ENCODE assay signal across 7 cellular contexts in the genomic region with DNA sequence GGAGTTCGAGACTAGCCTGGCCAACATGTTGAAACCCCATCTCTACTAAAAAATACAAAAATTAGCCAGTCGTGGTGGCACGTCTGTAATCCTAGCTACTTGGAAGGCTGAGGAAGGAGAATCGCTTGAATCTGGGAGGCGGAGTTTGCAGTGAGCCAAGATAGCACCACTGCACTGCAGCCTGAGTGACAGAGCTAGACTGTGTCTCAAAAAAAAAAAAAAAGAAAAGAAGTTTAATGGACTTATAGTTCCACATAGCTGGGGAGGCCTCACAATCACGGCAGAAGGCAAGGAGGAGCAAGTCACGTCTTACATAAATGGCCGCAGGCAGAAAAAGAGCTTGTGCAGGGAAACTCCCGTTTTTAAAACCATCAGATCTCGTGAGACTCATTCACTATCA. TPM values are rescaled to one million over a fixed set of nuclear protein-coding genes. Genes with fewer than 3 reads are reported as not detected.
DNase-seq lines count a peak whose midpoint lies in the region; ATAC-seq, FAIRE-seq and TF ChIP-seq lines count a peak whose summit lies in the region.
"Not testable (repeated sequence)": the region's sequence is repeated elsewhere in the genome, so short reads cannot be mapped to it uniquely, and the experiment has no call there.

No MANE protein-coding gene starts in this region.

- peaks cover 16% of the 10 kb centered on the region for H3K27me3 ChIP-seq in BLaER1
- not testable (repeated sequence) for H3K27me3 ChIP-seq in OCI-LY3 (ENCODE audit: low read depth, low read length); SU-DHL-6 (ENCODE audit: low read length); GM12878 (replicated peaks in 1 of 2; ENCODE audit: control insufficient read depth in 2 of 2, insufficient read depth in 2 of 2, low read length in 1 of 2)

- not testable (repeated sequence) for TF ChIP-seq RAD21 in GM12878 (IDR thresholded peaks at IDR 0.05; ENCODE audit: insufficient read depth, low read depth, low read length)

- POLR2A ChIA-PET in HEK293T (lab: Yijun Ruan, JAX) = not testable (repeated sequence)
- POLR2A ChIA-PET in GM12878 (lab: Charles Lee) = interaction anchor here (0.7 to 7.4 kb wide), 4 partner anchors 12 to 47 kb away, joined by 3 to 46 read pairs (median 3); no protein-coding TSS in a partner anchor

- TF ChIP-seq CTCF in OCI-LY3 (IDR thresholded peaks at IDR 0.05; ENCODE audit: low read depth, low read length); SU-DHL-6 (IDR thresholded peaks at IDR 0.05; ENCODE audit: insufficient read depth, low read length, poor library complexity, severe bottlenecking); GM12878 (IDR thresholded peaks at IDR 0.05 in 2 of 3, conservative IDR thresholded peaks at IDR 0.05 in 1 of 3; ENCODE audit: control insufficient read depth in 2 of 3, extremely low read depth in 1 of 3, insufficient read depth in 1 of 3, low read depth in 3 of 3, low read length in 3 of 3); neural crest cell (conservative IDR thresholded peaks at IDR 0.05): not testable (repeated sequence)

- SMC1A ChIA-PET in GM12878 (lab: Charles Lee; ENCODE audit: uncharacterized antibody, unreplicated experiment) = interaction anchor here (0.9 to 3.5 kb wide), 4 partner anchors 8 to 77 kb away, joined by 5 to 40 read pairs (median 6); no protein-coding TSS in a partner anchor

- not testable (repeated sequence) for H3K36me3 ChIP-seq in BLaER1; OCI-LY3 (replicated peaks; ENCODE audit: low read depth, low read length); SU-DHL-6 (ENCODE audit: low read length); GM12878 (ENCODE audit: control insufficient read depth in 2 of 2, insufficient read depth in 2 of 2, low read length in 1 of 2)

- H3K4me2 ChIP-seq in BLaER1 (peak overlapping the region; percentile 99), SU-DHL-6 (ENCODE audit: low read depth, low read length, poor library complexity, severe bottlenecking) (peak overlapping the region; percentile 52)
- not testable (repeated sequence) for H3K4me2 ChIP-seq in OCI-LY3 (ENCODE audit: low read length); GM12878 (ENCODE audit: control insufficient read depth, insufficient read depth)

- not testable (repeated sequence) for H3K27ac ChIP-seq in BLaER1
- H3K27ac ChIP-seq in OCI-LY3 (ENCODE audit: low read length) = peak overlapping the region; percentile 48; the same call in 1 of the 2 replicates
- peak overlapping the region; percentile 68; the same call in 1 of the 2 replicates for H3K27ac ChIP-seq in SU-DHL-6 (ENCODE audit: low read depth, low read length)
- peak overlapping the region; percentile 65 for H3K27ac ChIP-seq in GM12878 (ENCODE audit: control insufficient read depth, insufficient read depth)

- peaks cover 59% of the 10 kb centered on the region for H3K4me1 Mint-ChIP-seq in memory B cell
- H3K4me1 Mint-ChIP-seq in neural crest cell = peaks cover 46% of the 10 kb centered on the region

- H3K79me2 ChIP-seq in OCI-LY3 (ENCODE audit: low read length) = peaks cover 11% of the 10 kb centered on the region; the same call in 1 of the 2 replicates
- not testable (repeated sequence) for H3K79me2 ChIP-seq in SU-DHL-6 (ENCODE audit: insufficient read depth, low read length); GM12878 (ENCODE audit: control insufficient read depth, insufficient read depth, low read length)

- in situ Hi-C loops in GM12878 (cut with MboI) = not testable (repeated sequence)

- intact Hi-C loops in GM12878 (cut with micrococcal nuclease; ENCODE audit: unreplicated experiment) = not testable (repeated sequence)

- not testable (repeated sequence) for TF ChIP-seq EP300 in GM12878 (IDR thresholded peaks at IDR 0.05; ENCODE audit: borderline replicate concordance in 1 of 2, control insufficient read depth in 1 of 2, low read depth in 2 of 2, low read length in 2 of 2)

- not testable (repeated sequence) for H3K9me2 ChIP-seq in SU-DHL-6 (replicated peaks; ENCODE audit: insufficient read depth, low read length)

- not testable (repeated sequence) for H3K9me3 ChIP-seq in BLaER1; OCI-LY3 (ENCODE audit: insufficient read depth, low read length); SU-DHL-6 (ENCODE audit: insufficient read depth, low read length); GM12878 (replicated peaks; ENCODE audit: control insufficient read depth, insufficient read depth, low read length)

- DNase-seq in HEK293T (ENCODE audit: extremely low spot score); GM12878 (ENCODE audit: low read depth, low spot score); memory B cell (ENCODE audit: low spot score in 2 of 2); neural crest cell (ENCODE audit: low read depth, low spot score): not testable (repeated sequence)

- WGBS in GM12878 (ENCODE audit: insufficient coverage, insufficient replicate concordance, low lambda C conversion rate, missing lambda C conversion rate) = 52% methylated on average over 10 of the region's 10 CpGs

- H3K9me3 Mint-ChIP-seq in memory B cell, neural crest cell: not testable (repeated sequence)

- not testable (repeated sequence) for H3K36me3 Mint-ChIP-seq in memory B cell; neural crest cell (ENCODE audit: low read depth)

- BruUV-seq in GM12878 (replicated peaks; lab: Mats Ljungman, UMichigan) = not testable (repeated sequence)

- not testable (repeated sequence) for H4K20me1 ChIP-seq in BLaER1; OCI-LY3 (ENCODE audit: insufficient read depth, low read length); SU-DHL-6 (ENCODE audit: low read depth, low read length); GM12878 (ENCODE audit: control insufficient read depth, insufficient read depth)

- H3K4me3 Mint-ChIP-seq in memory B cell (peak overlapping the region; percentile 50), neural crest cell (peak overlapping the region; percentile 63)

- FAIRE-seq in GM12878 (lab: Jason Lieb, UNC) = not testable (repeated sequence)

- H3F3A ChIP-seq in SU-DHL-6 (ENCODE audit: insufficient read depth) = peaks cover 15% of the 10 kb centered on the region

- H3K27me3 Mint-ChIP-seq in memory B cell = not testable (repeated sequence)
- H3K27me3 Mint-ChIP-seq in neural crest cell (ENCODE audit: low read depth) = peaks cover 44% of the 10 kb centered on the region

- peak overlapping the region; percentile 71 for H3K27ac Mint-ChIP-seq in memory B cell
- H3K27ac Mint-ChIP-seq in neural crest cell (ENCODE audit: unreplicated experiment) = not testable (repeated sequence)

- not testable (repeated sequence) for H3K4me3 ChIP-seq in BLaER1; OCI-LY3 (ENCODE audit: low read length); SU-DHL-6 (ENCODE audit: insufficient read depth, low read length, poor library complexity, severe bottlenecking); GM12878

- H2AFZ ChIP-seq in OCI-LY3 (ENCODE audit: low read depth, low read length); GM12878 (ENCODE audit: control insufficient read depth, low read depth, low read length): not testable (repeated sequence)
- H2AFZ ChIP-seq in SU-DHL-6 (ENCODE audit: low read depth, low read length, severe bottlenecking) = peak overlapping the region; percentile 5

- not testable (repeated sequence) for ATAC-seq in GM12878; memory B cell (ENCODE audit: low read depth)

- RAD21 ChIA-PET in GM12878 (lab: Charles Lee; ENCODE audit: unreplicated experiment) = interaction anchor here (0.7 to 3.1 kb wide), 6 partner anchors 9 to 444 kb away, joined by 3 to 25 read pairs (median 4); no protein-coding TSS in a partner anchor

- H3K4me1 ChIP-seq in BLaER1 (peaks cover 76% of the 10 kb centered on the region), OCI-LY3 (ENCODE audit: low read length) (peaks cover 62% of the 10 kb centered on the region), GM12878 (ENCODE audit: control insufficient read depth, insufficient read depth, low read length) (peaks cover 65% of the 10 kb centered on the region)

- H3K9ac ChIP-seq in BLaER1; OCI-LY3 (ENCODE audit: low read length); SU-DHL-6 (ENCODE audit: low read length); GM12878 (ENCODE audit: control insufficient read depth, insufficient read depth, low read length): not testable (repeated sequence)

- CTCF ChIA-PET in HEK293T (lab: Yijun Ruan, JAX) = not testable (repeated sequence)
- CTCF ChIA-PET in GM12878 (lab: Yijun Ruan, JAX) = interaction anchor here (0.8 to 3.1 kb wide), 8 partner anchors 9 to 312 kb away, joined by 3 to 25 read pairs (median 8); no protein-coding TSS in a partner anchor

- not testable (repeated sequence) for TF ChIP-seq POLR2A in GM12878 (IDR thresholded peaks at IDR 0.05; ENCODE audit: low read depth, low read length)

RNA-seq across cellular contexts. Expression of gene ALDH2, which starts 3.2 kb away (rescaled TPM):
- 1.4 and 2.4 TPM in 2 replicates for total RNA-seq in GM12878 (2013; cell fraction: nucleolus; rRNA removed)
- total RNA-seq in GM12878 (2014; rRNA removed) (11.9 and 12.2 TPM in 2 replicates), GM12878 (2014; rRNA removed; fragmentation: Illumina TruSeq; extraction: Trizol) (4.5 and 4.8 TPM in 2 replicates), GM12878 (2021) (15.2 and 16.6 TPM in 2 replicates), neural crest cell (62.8 and 65.9 TPM in 2 replicates)
- 4.5 TPM for polyA plus RNA-seq in GM12878 (2011; ENCODE audit: low read depth)
- polyA plus RNA-seq in GM12878 (2011; rRNA removed) (1.4 TPM in 2 replicates), GM12878 (2014; fragmentation: Illumina TruSeq; extraction: Trizol) (5.9 and 7.7 TPM in 2 replicates), GM12878 (2014; fragmentation: Nextera tagmentation; extraction: Ambion mirVana) (1 to 10 TPM; 1.8 to 4.9 TPM), GM12878 (2014; rRNA removed) (16.2 and 16.4 TPM in 2 replicates), GM12878 (2016; fragmentation: Nextera tagmentation; extraction: Ambion mirVana) (10 to 100 TPM in 1 of 2 experiments, 1 to 10 TPM in 1; 9.7 to 12.4 TPM)
- polyA plus RNA-seq in GM12878 (2011; cell fraction: cytosol; rRNA removed) = 1.1 and 1.7 TPM in 2 replicates
- polyA plus RNA-seq in GM12878 (2011; cell fraction: nucleus; rRNA removed) = 3.8 and 5.1 TPM in 2 replicates
- 10.4 and 17.1 TPM in 2 replicates for polyA plus RNA-seq in GM12878 (2012)
- polyA minus RNA-seq in GM12878 (2011; rRNA and poly(A)+ RNA removed) = 0.22 and 1.1 TPM in 2 replicates
- polyA minus RNA-seq in GM12878 (2011; cell fraction: cytosol; rRNA and poly(A)+ RNA removed) = not detected in 2 replicates
- polyA minus RNA-seq in GM12878 (2011; cell fraction: nucleus; rRNA and poly(A)+ RNA removed) = 0.48 and 1.1 TPM in 2 replicates
